ENCODE assay signal across 7 cellular contexts in genomic region chr4:4052933-4053332, GRCh38.
DNase-seq lines count a peak whose midpoint lies in the region; TF ChIP-seq lines count a peak whose summit lies in the region.
"Not testable (repeated sequence)": the region's sequence is repeated elsewhere in the genome, so short reads cannot be mapped to it uniquely, and the experiment has no call there.

No MANE protein-coding gene starts in this region.

- in situ Hi-C loops in astrocyte of the spinal cord (cut with HindIII; ENCODE audit: low sequenced_read_pairs) = not testable (repeated sequence)

- H3K4me3 ChIP-seq in MG63; astrocyte of the spinal cord (ENCODE audit: low read depth, low read length); fibroblast of mammary gland (ENCODE audit: control insufficient read depth, low read depth, low read length): not testable (repeated sequence)

- DNase-seq in Daoy (ENCODE audit: low read depth) (peak; percentile 64), HCEC 1CT (peak; percentile 1), MG63 (peak; percentile 49), NOMO-1 treated with DMSO at 0.1 percent for 48 hours (lab: John Stamatoyannopoulos, UW; ENCODE audit: unreplicated experiment) (peak; percentile 28), UCSD-AML1 (lab: John Stamatoyannopoulos, UW; ENCODE audit: unreplicated experiment) (peak; percentile 13), astrocyte of the spinal cord (ENCODE audit: low read depth, low spot score) (peak; percentile 0), fibroblast of mammary gland (ENCODE audit: low read depth) (peak; percentile 7)

- H3K27me3 ChIP-seq in MG63 = not testable (repeated sequence)

- not testable (repeated sequence) for H3K36me3 ChIP-seq in MG63

- not testable (repeated sequence) for H3K9me3 ChIP-seq in MG63

- TF ChIP-seq CTCF in astrocyte of the spinal cord (IDR thresholded peaks at IDR 0.05; ENCODE audit: low read depth, low read length); fibroblast of mammary gland (conservative IDR thresholded peaks at IDR 0.05; ENCODE audit: control insufficient read depth, insufficient read depth, low read depth, low read length): not testable (repeated sequence)

Comparison
In these comparisons a context has a peak if more than half of its experiments do, and no peak if none do; other contexts are left out.
1. DNase-seq: peak in every context shown above with its lines; median percentile 64 in Daoy; 49 in MG63; 28 in NOMO-1 treated with DMSO at 0.1 percent for 48 hours; 13 in UCSD-AML1; 7 in fibroblast of mammary gland; 1 in HCEC 1CT; 0 in astrocyte of the spinal cord.